2 cellular contexts compared by ENCODE assay signal in genomic region chr14:63454436-63454835, GRCh38.
TF ChIP-seq lines count a peak whose summit lies in the region.

No MANE protein-coding gene starts in this region.

TF ChIP-seq in SK-N-SH, 30 proteins besides CTCF, POLR2A, EP300 and RAD21 (continued from another document):
- TF ChIP-seq ZBTB33 (IDR thresholded peaks at IDR 0.05; ENCODE audit: borderline replicate concordance, low read depth) (no peak), MEF2A (IDR thresholded peaks at IDR 0.05; ENCODE audit: borderline replicate concordance, low read depth) (no peak), RCOR1 (IDR thresholded peaks at IDR 0.05; ENCODE audit: low read length) (no peak)
- TF ChIP-seq, protein P1, sequence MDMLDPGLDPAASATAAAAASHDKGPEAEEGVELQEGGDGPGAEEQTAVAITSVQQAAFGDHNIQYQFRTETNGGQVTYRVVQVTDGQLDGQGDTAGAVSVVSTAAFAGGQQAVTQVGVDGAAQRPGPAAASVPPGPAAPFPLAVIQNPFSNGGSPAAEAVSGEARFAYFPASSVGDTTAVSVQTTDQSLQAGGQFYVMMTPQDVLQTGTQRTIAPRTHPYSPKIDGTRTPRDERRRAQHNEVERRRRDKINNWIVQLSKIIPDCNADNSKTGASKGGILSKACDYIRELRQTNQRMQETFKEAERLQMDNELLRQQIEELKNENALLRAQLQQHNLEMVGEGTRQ (IDR thresholded peaks at IDR 0.05; ENCODE audit: borderline replicate concordance, low read depth, low read length), result no peak
- TF ChIP-seq, protein P2, sequence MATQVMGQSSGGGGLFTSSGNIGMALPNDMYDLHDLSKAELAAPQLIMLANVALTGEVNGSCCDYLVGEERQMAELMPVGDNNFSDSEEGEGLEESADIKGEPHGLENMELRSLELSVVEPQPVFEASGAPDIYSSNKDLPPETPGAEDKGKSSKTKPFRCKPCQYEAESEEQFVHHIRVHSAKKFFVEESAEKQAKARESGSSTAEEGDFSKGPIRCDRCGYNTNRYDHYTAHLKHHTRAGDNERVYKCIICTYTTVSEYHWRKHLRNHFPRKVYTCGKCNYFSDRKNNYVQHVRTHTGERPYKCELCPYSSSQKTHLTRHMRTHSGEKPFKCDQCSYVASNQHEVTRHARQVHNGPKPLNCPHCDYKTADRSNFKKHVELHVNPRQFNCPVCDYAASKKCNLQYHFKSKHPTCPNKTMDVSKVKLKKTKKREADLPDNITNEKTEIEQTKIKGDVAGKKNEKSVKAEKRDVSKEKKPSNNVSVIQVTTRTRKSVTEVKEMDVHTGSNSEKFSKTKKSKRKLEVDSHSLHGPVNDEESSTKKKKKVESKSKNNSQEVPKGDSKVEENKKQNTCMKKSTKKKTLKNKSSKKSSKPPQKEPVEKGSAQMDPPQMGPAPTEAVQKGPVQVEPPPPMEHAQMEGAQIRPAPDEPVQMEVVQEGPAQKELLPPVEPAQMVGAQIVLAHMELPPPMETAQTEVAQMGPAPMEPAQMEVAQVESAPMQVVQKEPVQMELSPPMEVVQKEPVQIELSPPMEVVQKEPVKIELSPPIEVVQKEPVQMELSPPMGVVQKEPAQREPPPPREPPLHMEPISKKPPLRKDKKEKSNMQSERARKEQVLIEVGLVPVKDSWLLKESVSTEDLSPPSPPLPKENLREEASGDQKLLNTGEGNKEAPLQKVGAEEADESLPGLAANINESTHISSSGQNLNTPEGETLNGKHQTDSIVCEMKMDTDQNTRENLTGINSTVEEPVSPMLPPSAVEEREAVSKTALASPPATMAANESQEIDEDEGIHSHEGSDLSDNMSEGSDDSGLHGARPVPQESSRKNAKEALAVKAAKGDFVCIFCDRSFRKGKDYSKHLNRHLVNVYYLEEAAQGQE (IDR thresholded peaks at IDR 0.05; ENCODE audit: low read depth, low read length), result no peak
- TF ChIP-seq, protein P3, sequence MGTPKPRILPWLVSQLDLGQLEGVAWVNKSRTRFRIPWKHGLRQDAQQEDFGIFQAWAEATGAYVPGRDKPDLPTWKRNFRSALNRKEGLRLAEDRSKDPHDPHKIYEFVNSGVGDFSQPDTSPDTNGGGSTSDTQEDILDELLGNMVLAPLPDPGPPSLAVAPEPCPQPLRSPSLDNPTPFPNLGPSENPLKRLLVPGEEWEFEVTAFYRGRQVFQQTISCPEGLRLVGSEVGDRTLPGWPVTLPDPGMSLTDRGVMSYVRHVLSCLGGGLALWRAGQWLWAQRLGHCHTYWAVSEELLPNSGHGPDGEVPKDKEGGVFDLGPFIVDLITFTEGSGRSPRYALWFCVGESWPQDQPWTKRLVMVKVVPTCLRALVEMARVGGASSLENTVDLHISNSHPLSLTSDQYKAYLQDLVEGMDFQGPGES (IDR thresholded peaks at IDR 0.05; ENCODE audit: low read depth, low read length), result no peak
TF ChIP-seq in SK-N-SH: peak in this region for 0.

TF ChIP-seq in SK-N-SH treated with all-trans-retinoic acid at 6 μM for 48 hours, 23 proteins besides CTCF, POLR2A, EP300 and RAD21 (continued from another document):
- TF ChIP-seq GLIS3 (CRISPR knock-in tag; IDR thresholded peaks at IDR 0.05) (no peak), ZNF565 (CRISPR knock-in tag; conservative IDR thresholded peaks at IDR 0.05; ENCODE audit: low read depth) (no peak), ARNTL (CRISPR knock-in tag; IDR thresholded peaks at IDR 0.05; ENCODE audit: borderline replicate concordance, low read depth) (no peak), CSDC2 (CRISPR knock-in tag; IDR thresholded peaks at IDR 0.05) (no peak), PATZ1 (CRISPR knock-in tag; IDR thresholded peaks at IDR 0.05; ENCODE audit: borderline replicate concordance) (no peak), ESRRG (CRISPR knock-in tag; IDR thresholded peaks at IDR 0.05) (no peak), BACH2 (CRISPR knock-in tag; IDR thresholded peaks at IDR 0.05; ENCODE audit: borderline replicate concordance) (no peak), ZNF8 (CRISPR knock-in tag; IDR thresholded peaks at IDR 0.05) (no peak)
- TF ChIP-seq, protein P4, sequence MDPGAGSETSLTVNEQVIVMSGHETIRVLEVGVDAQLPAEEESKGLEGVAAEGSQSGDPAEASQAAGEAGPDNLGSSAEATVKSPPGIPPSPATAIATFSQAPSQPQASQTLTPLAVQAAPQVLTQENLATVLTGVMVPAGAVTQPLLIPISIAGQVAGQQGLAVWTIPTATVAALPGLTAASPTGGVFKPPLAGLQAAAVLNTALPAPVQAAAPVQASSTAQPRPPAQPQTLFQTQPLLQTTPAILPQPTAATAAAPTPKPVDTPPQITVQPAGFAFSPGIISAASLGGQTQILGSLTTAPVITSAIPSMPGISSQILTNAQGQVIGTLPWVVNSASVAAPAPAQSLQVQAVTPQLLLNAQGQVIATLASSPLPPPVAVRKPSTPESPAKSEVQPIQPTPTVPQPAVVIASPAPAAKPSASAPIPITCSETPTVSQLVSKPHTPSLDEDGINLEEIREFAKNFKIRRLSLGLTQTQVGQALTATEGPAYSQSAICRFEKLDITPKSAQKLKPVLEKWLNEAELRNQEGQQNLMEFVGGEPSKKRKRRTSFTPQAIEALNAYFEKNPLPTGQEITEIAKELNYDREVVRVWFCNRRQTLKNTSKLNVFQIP (CRISPR knock-in tag; IDR thresholded peaks at IDR 0.05; ENCODE audit: borderline replicate concordance, low read depth), result no peak
- TF ChIP-seq, protein P5, sequence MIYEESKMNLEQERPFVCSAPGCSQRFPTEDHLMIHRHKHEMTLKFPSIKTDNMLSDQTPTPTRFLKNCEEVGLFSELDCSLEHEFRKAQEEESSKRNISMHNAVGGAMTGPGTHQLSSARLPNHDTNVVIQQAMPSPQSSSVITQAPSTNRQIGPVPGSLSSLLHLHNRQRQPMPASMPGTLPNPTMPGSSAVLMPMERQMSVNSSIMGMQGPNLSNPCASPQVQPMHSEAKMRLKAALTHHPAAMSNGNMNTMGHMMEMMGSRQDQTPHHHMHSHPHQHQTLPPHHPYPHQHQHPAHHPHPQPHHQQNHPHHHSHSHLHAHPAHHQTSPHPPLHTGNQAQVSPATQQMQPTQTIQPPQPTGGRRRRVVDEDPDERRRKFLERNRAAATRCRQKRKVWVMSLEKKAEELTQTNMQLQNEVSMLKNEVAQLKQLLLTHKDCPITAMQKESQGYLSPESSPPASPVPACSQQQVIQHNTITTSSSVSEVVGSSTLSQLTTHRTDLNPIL (CRISPR knock-in tag; IDR thresholded peaks at IDR 0.05; ENCODE audit: low read depth), result no peak
